Comparison of ENCODE assay signal across 5 cellular contexts in the genomic region with DNA sequence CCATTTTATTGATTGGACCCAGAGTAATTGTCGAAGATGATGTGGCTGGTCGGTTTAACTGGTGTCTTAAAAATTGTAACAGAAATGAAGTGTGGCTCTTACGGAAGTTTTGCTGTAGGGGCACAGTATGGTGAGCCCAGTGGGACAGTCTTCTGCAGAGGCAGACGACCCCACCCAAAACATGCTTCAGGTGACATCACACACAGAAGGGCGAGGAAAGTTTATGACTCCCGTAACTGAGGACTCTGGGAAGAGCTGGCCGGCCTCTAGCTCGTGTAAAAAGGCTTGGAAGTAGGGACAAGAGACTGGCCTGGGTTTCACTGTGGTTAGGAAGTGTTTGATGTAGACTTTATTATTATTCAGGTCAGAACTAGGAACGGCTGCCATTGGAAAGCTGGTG.
"Had no signal": no experiment of that assay in that cellular context is flagged by ENCODE, and none has a peak within 500 bp of the region (broad histone marks: within the 10 kb centered on the region; RNA-seq: fewer than 3 reads in every experiment).

No MANE protein-coding gene starts in this region.

- H3K27ac ChIP-seq: HL-60 had no signal

- H3K4me3 ChIP-seq: K562 had no signal

- H3K36me3 Mint-ChIP-seq: IgD-negative memory B cell had no signal

- H3K27ac Mint-ChIP-seq: IgD-negative memory B cell had no signal

- DNase-seq: IMR-90 had no signal

- ATAC-seq: HepG2, K562 had no signal

- H3K9me3 Mint-ChIP-seq: IgD-negative memory B cell had no signal

- H3K4me3 Mint-ChIP-seq: IgD-negative memory B cell had no signal
